In genomic region chr7:105876964-105877601, GRCh38 we compare ENCODE assay signal across 8 cellular contexts. TPM values are rescaled to one million over a fixed set of nuclear protein-coding genes. Genes with fewer than 3 reads are reported as not detected.
DNase-seq lines count a peak whose midpoint lies in the region; TF ChIP-seq lines count a peak whose summit lies in the region.

No MANE protein-coding gene starts in this region.

- no peak overlapping the region for H2AFZ ChIP-seq in OCI-LY7 (ENCODE audit: low read length)

- peaks cover 6% of the 10 kb centered on the region for H3K36me3 Mint-ChIP-seq in MCF 10A (ENCODE audit: insufficient read depth, unreplicated experiment)

- peak overlapping the region; percentile 70 for H3K4me2 ChIP-seq in OCI-LY7 (ENCODE audit: low read length)

- no peaks in the 10 kb centered on the region for H4K20me1 ChIP-seq in OCI-LY7 (ENCODE audit: insufficient read depth, low read length)

- H3K9me3 Mint-ChIP-seq in MCF 10A (ENCODE audit: unreplicated experiment) = no peaks in the 10 kb centered on the region

- no peak for TF ChIP-seq CTCF in GM20000 (IDR thresholded peaks at IDR 0.05; ENCODE audit: extremely low read depth, missing control alignments)
- no peak for TF ChIP-seq CTCF in OCI-LY7 (conservative IDR thresholded peaks at IDR 0.05; ENCODE audit: low read length)
- TF ChIP-seq CTCF in MCF 10A (IDR thresholded peaks at IDR 0.05; ENCODE audit: unreplicated experiment) = no peak

- H3K9me3 ChIP-seq in OCI-LY7 (ENCODE audit: low read length) (no peaks in the 10 kb centered on the region), skeletal muscle tissue (ENCODE audit: control insufficient read depth in 3 of 3, low read length in 3 of 3) (no peaks in the 10 kb centered on the region)

- H3K4me3 ChIP-seq in OCI-LY7 (ENCODE audit: low read depth, low read length, poor library complexity, severe bottlenecking) (peak overlapping the region; percentile 44), skeletal muscle tissue (ENCODE audit: low read length in 3 of 3) (peak overlapping the region; percentile 76 to 83 (median 78))

- peak overlapping the region; percentile 63 to 83 (median 75) for H3K9ac ChIP-seq in skeletal muscle tissue (ENCODE audit: low read depth in 1 of 3, low read length in 3 of 3)

- no peaks in the 10 kb centered on the region for H3K79me2 ChIP-seq in OCI-LY7 (ENCODE audit: insufficient read depth, low read depth, low read length)

- H3K9me2 ChIP-seq in OCI-LY7 (ENCODE audit: insufficient read depth, low read length) = no peaks in the 10 kb centered on the region

- BruUV-seq in OCI-LY7 (replicated peaks; lab: Mats Ljungman, UMichigan) (no TSS peak), MCF 10A (replicated peaks; lab: Mats Ljungman, UMichigan) (no TSS peak)

- CTCF ChIA-PET in OCI-LY7 (lab: Charles Lee; ENCODE audit: unreplicated experiment) (interaction anchor here (0.6 kb wide), 1 partner anchor 1350 kb away, joined by 3 read pairs; no protein-coding TSS in a partner anchor), MCF 10A (lab: Yijun Ruan, JAX) (interaction anchor here (0.6 to 1.7 kb wide), 21 partner anchors 8 to 889 kb away, joined by 3 to 11 read pairs (median 3); no protein-coding TSS in a partner anchor)

- POLR2A ChIA-PET in OCI-LY7 (lab: Charles Lee) (interaction anchor here (0.6 to 0.9 kb wide), 2 partner anchors 16 to 80 kb away, joined by 3 to 5 read pairs; no protein-coding TSS in a partner anchor), MCF 10A (lab: Yijun Ruan, JAX) (interaction anchor here (1.0 kb wide), 1 partner anchor 46 kb away, joined by 3 read pairs; no protein-coding TSS in a partner anchor)

- intact Hi-C loops in OCI-LY7 (cut with micrococcal nuclease; ENCODE audit: unreplicated experiment) (loop anchor here (10.0 kb wide), 2 partner anchors 112 to 288 kb away; no protein-coding TSS in a partner anchor), MCF 10A (cut with micrococcal nuclease) (loop anchor here (1.0 to 10.0 kb wide), 5 partner anchors 90 to 275 kb away; no protein-coding TSS in a partner anchor)

- H3K27ac ChIP-seq in OCI-LY7 (ENCODE audit: low read depth, low read length, poor library complexity, severe bottlenecking) (no peak overlapping the region), skeletal muscle tissue (ENCODE audit: low read depth, low read length) (no peak overlapping the region)

- H3K4me3 Mint-ChIP-seq in MCF 10A (ENCODE audit: unreplicated experiment) = peak overlapping the region; percentile 87

- peaks cover 0 to 2% (median 0%) of the 10 kb centered on the region in 3 donors for H3K27me3 ChIP-seq in skeletal muscle tissue (ENCODE audit: control insufficient read depth in 3 of 3, insufficient read depth in 3 of 3, low read length in 3 of 3)

- in situ Hi-C loops in ACHN (cut with HindIII; ENCODE audit: low pct_ligation_motif_present, low pct_unique_long_range_greater_than_20kb, low sequenced_read_pairs) = no loop called here

- H3K4me1 ChIP-seq in OCI-LY7 (ENCODE audit: insufficient read depth, low read length, poor library complexity, severe bottlenecking) (no peaks in the 10 kb centered on the region), skeletal muscle tissue (ENCODE audit: control insufficient read depth in 3 of 3, insufficient read depth in 3 of 3, low read length in 3 of 3) (peaks cover 8 to 31% (median 19%) of the 10 kb centered on the region in 3 donors)

- DNase-seq in ACHN (peak; percentile 87), GM20000 (ENCODE audit: low spot score) (peak; percentile 27), OCI-LY7 (ENCODE audit: low spot score) (no peak), MCF 10A (ENCODE audit: unreplicated experiment) (peak; percentile 30), islet precursor cell (peak; percentile 82), activated gamma-delta T cell (lab: John Stamatoyannopoulos, UW) (no peak), KG1 (lab: John Stamatoyannopoulos, UW) (no peak)

- no peaks in the 10 kb centered on the region for H3K36me3 ChIP-seq in OCI-LY7 (ENCODE audit: insufficient read depth, low read length)
- H3K36me3 ChIP-seq in skeletal muscle tissue (ENCODE audit: control insufficient read depth in 3 of 3, insufficient read depth in 3 of 3, low read length in 3 of 3) = no peaks in the 10 kb centered on the region

- no peak overlapping the region for H3K27ac Mint-ChIP-seq in MCF 10A (ENCODE audit: low read depth, unreplicated experiment)

- no peaks in the 10 kb centered on the region for H3K27me3 Mint-ChIP-seq in MCF 10A (ENCODE audit: insufficient read depth, unreplicated experiment)

- peaks cover 5% of the 10 kb centered on the region for H3K4me1 Mint-ChIP-seq in MCF 10A (ENCODE audit: insufficient read depth, unreplicated experiment)

RNA-seq across cellular contexts. Expression of gene ATXN7L1, which starts 0.7 kb away (rescaled TPM):
- not detected in 2 replicates for total RNA-seq in OCI-LY7 (2014; rRNA removed; shearing (Covaris generic))
- 0.59 and 0.68 TPM in 2 replicates for total RNA-seq in OCI-LY7 (2022)
- 8.1 and 10.0 TPM in 2 replicates for total RNA-seq in MCF 10A (2022)
- total RNA-seq in skeletal muscle tissue = 6.3 TPM

Comparison
In these comparisons a context has a peak if more than half of its experiments do, and no peak if none do; other contexts are left out.
1. DNase-seq: peak in ACHN (single experiment), GM20000 (single experiment), MCF 10A (single experiment) and islet precursor cell (single experiment); none in OCI-LY7 (single experiment), activated gamma-delta T cell (single experiment) and KG1 (single experiment).